ENCODE assay signal across 8 cellular contexts in genomic region chr5:109156885-109157284, GRCh38.
"Had no signal": no experiment of that assay in that cellular context is flagged by ENCODE, and none has a peak within 500 bp of the region (broad histone marks: within the 10 kb centered on the region; RNA-seq: fewer than 3 reads in every experiment).

No MANE protein-coding gene starts in this region.

- H3K4me3 ChIP-seq: GM23338 had no signal

- DNase-seq: H9, HCEC 1CT, KG1 had no signal

- H3K27ac ChIP-seq: HL-60 had no signal

- H2AFZ ChIP-seq: GM23338 had no signal

- ATAC-seq: GM23338, HepG2 had no signal

- H3K4me2 ChIP-seq: GM23338 had no signal

- FAIRE-seq: H1, H54, HepG2 had no signal
